In the genomic region with DNA sequence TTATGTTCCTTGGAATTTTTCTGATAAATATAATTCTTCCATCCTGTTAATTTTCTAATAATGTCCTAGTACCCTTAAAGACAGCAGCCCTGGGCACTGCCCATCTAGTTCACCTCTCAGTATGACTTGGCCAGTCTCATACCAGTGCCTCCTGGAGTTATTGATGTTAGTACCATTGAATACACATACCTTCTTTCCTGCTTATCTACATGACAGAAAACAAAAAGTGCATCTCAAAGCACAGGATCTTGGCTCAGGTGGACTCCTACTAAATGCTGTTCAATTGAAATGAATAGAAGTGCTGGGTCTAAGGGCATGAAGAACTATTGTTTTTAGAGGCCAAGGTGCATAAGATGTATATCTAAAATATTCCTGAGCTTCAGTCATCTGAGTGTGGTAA, we compare ENCODE assay signal across 27 cellular contexts.
"Had no signal": no experiment of that assay in that cellular context is flagged by ENCODE, and none has a peak within 500 bp of the region (broad histone marks: within the 10 kb centered on the region; RNA-seq: fewer than 3 reads in every experiment).

No MANE protein-coding gene starts in this region.

- H3K4me3 Mint-ChIP-seq: endodermal cell; naive thymus-derived CD8-positive, alpha-beta T cell; stimulated activated naive CD8-positive, alpha-beta T cell treated with anti-CD3 and anti-CD28 coated beads, Interleukin-15, amount 100 ng/mL, for 72 hours had no signal

- H3K27ac ChIP-seq: dorsolateral prefrontal cortex, epithelial cell of prostate, gastroesophageal sphincter, heart left ventricle, hepatocyte, lower lobe of right lung, pancreas, right atrium auricular region, suprapubic skin, transverse colon, upper lobe of right lung, uterus had no signal

- H3K79me2 ChIP-seq: hepatocyte had no signal

- H3K27me3 ChIP-seq: dorsolateral prefrontal cortex, gastroesophageal sphincter, heart left ventricle, hepatocyte, pancreas, right atrium auricular region, suprapubic skin, transverse colon, upper lobe of right lung, uterus had no signal

- H2AFZ ChIP-seq: hepatocyte had no signal

- H3K36me3 ChIP-seq: gastroesophageal sphincter, heart left ventricle, lower lobe of right lung, pancreas, right atrium auricular region, suprapubic skin, transverse colon, upper lobe of right lung, uterus had no signal

- H3K4me1 Mint-ChIP-seq: naive thymus-derived CD8-positive, alpha-beta T cell; stimulated activated naive CD8-positive, alpha-beta T cell treated with anti-CD3 and anti-CD28 coated beads, Interleukin-15, amount 100 ng/mL, for 72 hours had no signal

- H3K27ac Mint-ChIP-seq: endodermal cell; naive thymus-derived CD8-positive, alpha-beta T cell; progenitor cell of endocrine pancreas; stimulated activated naive CD8-positive, alpha-beta T cell treated with anti-CD3 and anti-CD28 coated beads, Interleukin-15, amount 100 ng/mL, for 72 hours had no signal

- H3K9me3 ChIP-seq: gastroesophageal sphincter, heart left ventricle, lower lobe of right lung, pancreas, right atrium auricular region, suprapubic skin, transverse colon, upper lobe of right lung, uterus had no signal

- H3K27me3 Mint-ChIP-seq: progenitor cell of endocrine pancreas; stimulated activated naive CD8-positive, alpha-beta T cell treated with anti-CD3 and anti-CD28 coated beads, Interleukin-15, amount 100 ng/mL, for 72 hours had no signal

- ATAC-seq: esophagus mucosa; gastroesophageal sphincter; heart left ventricle; left ventricle myocardium superior; lower lobe of right lung; naive thymus-derived CD8-positive, alpha-beta T cell; pancreas; stimulated activated naive CD8-positive, alpha-beta T cell treated with anti-CD3 and anti-CD28 coated beads, Interleukin-15, amount 100 ng/mL, for 72 hours; upper lobe of right lung had no signal

- H3K36me3 Mint-ChIP-seq: naive thymus-derived CD8-positive, alpha-beta T cell had no signal

- H3K9me3 Mint-ChIP-seq: endodermal cell; stimulated activated naive CD8-positive, alpha-beta T cell treated with anti-CD3 and anti-CD28 coated beads, Interleukin-15, amount 100 ng/mL, for 72 hours had no signal

- H3K4me2 ChIP-seq: hepatocyte, smooth muscle cell had no signal

- DNase-seq: dorsolateral prefrontal cortex; effector CD8-positive, alpha-beta T cell; endodermal cell; foreskin fibroblast; heart left ventricle; left ventricle myocardium superior; lower lobe of right lung; naive thymus-derived CD8-positive, alpha-beta T cell; occipital lobe; pancreas; stimulated activated CD4-positive, alpha-beta T cell treated with anti-CD3 and anti-CD28 coated beads, Interleukin-12 subunit alpha, Interleukin-12 subunit beta, amount 100 ng/mL, for 4 hours; stimulated activated CD4-positive, alpha-beta T cell treated with anti-CD3 and anti-CD28 coated beads, Interleukin-1b, Interleukin-23, amount 100 ng/mL, for 48 hours; stimulated activated CD4-positive, alpha-beta T cell treated with anti-CD3 and anti-CD28 coated beads, Interleukin-4, amount 100 ng/mL, for 1 hour; stimulated activated CD8-positive, alpha-beta memory T cell treated with anti-CD3 and anti-CD28 coated beads, Interleukin-4, amount 100 ng/mL, for 48 hours; stimulated activated naive CD4-positive, alpha-beta T cell; stimulated activated naive CD8-positive, alpha-beta T cell treated with anti-CD3 and anti-CD28 coated beads, Interleukin-15, amount 100 ng/mL, for 72 hours; transverse colon; upper lobe of right lung; uterus had no signal

- H3K4me3 ChIP-seq: dorsolateral prefrontal cortex, gastroesophageal sphincter, heart left ventricle, hepatocyte, lower lobe of right lung, pancreas, right atrium auricular region, smooth muscle cell, suprapubic skin, transverse colon, upper lobe of right lung, uterus had no signal

- H3K4me1 ChIP-seq: lower lobe of right lung, pancreas, right atrium auricular region, transverse colon, upper lobe of right lung had no signal
